16 cellular contexts compared by ENCODE assay signal in the genomic region with DNA sequence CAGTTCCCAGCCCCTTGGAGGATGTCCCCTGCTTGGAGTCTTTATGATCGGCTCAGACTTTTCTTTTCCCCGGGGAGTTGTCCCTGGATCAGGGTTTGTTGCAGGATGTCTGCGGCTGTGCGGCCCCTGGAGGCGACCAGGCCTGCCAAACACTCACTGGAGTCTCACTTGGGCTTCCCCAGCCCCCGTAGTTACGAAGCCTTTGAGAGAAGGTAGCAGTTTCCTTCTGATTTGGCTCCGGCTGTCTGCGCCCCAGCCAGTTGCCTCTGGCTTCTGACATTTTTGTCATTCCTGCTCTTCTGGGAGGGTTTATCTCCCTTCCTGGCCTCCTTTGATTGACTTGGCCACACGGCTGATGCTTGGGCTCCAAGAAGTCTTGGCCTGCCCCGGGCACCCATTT. TPM values are rescaled to one million over a fixed set of nuclear protein-coding genes. Genes with fewer than 3 reads are reported as not detected.
DNase-seq lines count a peak whose midpoint lies in the region; ATAC-seq and TF ChIP-seq lines count a peak whose summit lies in the region.
"Had no signal": no experiment of that assay in that cellular context is flagged by ENCODE, and none has a peak within 500 bp of the region (broad histone marks: within the 10 kb centered on the region; RNA-seq: fewer than 3 reads in every experiment).

No MANE protein-coding gene starts in this region.

- no peak for TF ChIP-seq POLR2A in esophagus muscularis mucosa (IDR thresholded peaks at IDR 0.05; ENCODE audit: low read depth)

- H3K4me1 ChIP-seq in cardiac muscle cell (ENCODE audit: low read depth), result peaks cover 7% of the 10 kb centered on the region
- H3K4me1 ChIP-seq in left ventricle myocardium inferior, result peaks cover 7% of the 10 kb centered on the region
- peaks cover 37% of the 10 kb centered on the region for H3K4me1 ChIP-seq in mesodermal cell (ENCODE audit: control insufficient read depth, insufficient read depth, low read length, poor library complexity, severe bottlenecking)
- H3K4me1 ChIP-seq in esophagus muscularis mucosa, result peaks cover 0 to 7% (median 6%) of the 10 kb centered on the region in 4 donors

- H3K9me3 ChIP-seq in cardiac muscle cell (ENCODE audit: low read depth), result no peaks in the 10 kb centered on the region
- H3K9me3 ChIP-seq in left ventricle myocardium inferior (replicated peaks), result peaks cover 20% of the 10 kb centered on the region
- peaks cover 17% of the 10 kb centered on the region for H3K9me3 ChIP-seq in mesodermal cell (ENCODE audit: control insufficient read depth, low read length)
- H3K9me3 ChIP-seq in esophagus muscularis mucosa, result peaks cover 0 to 6% (median 0%) of the 10 kb centered on the region in 4 donors

- TF ChIP-seq CTCF in cardiac muscle cell (IDR thresholded peaks at IDR 0.05; ENCODE audit: low read depth, low read length) (peak; percentile 6), left ventricle myocardium inferior (IDR thresholded peaks at IDR 0.05; ENCODE audit: borderline replicate concordance) (no peak), astrocyte of the cerebellum (IDR thresholded peaks at IDR 0.05; ENCODE audit: low read depth, low read length, missing control alignments) (peak; percentile 12), esophagus muscularis mucosa (IDR thresholded peaks at IDR 0.05) (no peak)

- H3K27ac ChIP-seq in cardiac muscle cell (peak overlapping the region; percentile 73), left ventricle myocardium inferior (replicated peaks) (no peak overlapping the region), mesodermal cell (ENCODE audit: low read depth, low read length, severe bottlenecking) (peak overlapping the region; percentile 95), esophagus muscularis mucosa (replicated peaks in 1 of 4) (no peak overlapping the region)
- H3K27ac ChIP-seq: tibial artery had no signal

- in situ Hi-C loops in astrocyte of the cerebellum (cut with HindIII; ENCODE audit: low sequenced_read_pairs), result no loop called here

- WGBS in mesodermal cell (ENCODE audit: insufficient coverage in 2 of 2), 2 experiments, result 21 to 26% methylated on average over 10 to 11 of the region's 11 CpGs
- WGBS in esophagus muscularis mucosa, result 44% methylated on average over 9 of the region's 11 CpGs

- no peak overlapping the region for H3K4me3 ChIP-seq in cardiac muscle cell
- no peak overlapping the region for H3K4me3 ChIP-seq in left ventricle myocardium inferior
- H3K4me3 ChIP-seq in astrocyte of the cerebellum (ENCODE audit: low read depth, low read length), result no peak overlapping the region
- H3K4me3 ChIP-seq in mesodermal cell (ENCODE audit: extremely low read depth, insufficient read depth, low read length, poor library complexity, severe bottlenecking), result no peak overlapping the region
- no peak overlapping the region for H3K4me3 ChIP-seq in esophagus muscularis mucosa
- H3K4me3 ChIP-seq: tibial artery had no signal

- H3K36me3 ChIP-seq in cardiac muscle cell (no peaks in the 10 kb centered on the region), left ventricle myocardium inferior (no peaks in the 10 kb centered on the region), mesodermal cell (ENCODE audit: control insufficient read depth, insufficient read depth, low read length) (peaks cover 11% of the 10 kb centered on the region), esophagus muscularis mucosa (no peaks in the 10 kb centered on the region)
- H3K36me3 ChIP-seq: tibial artery had no signal

- no peak for ATAC-seq in HG03521 (IDR thresholded peaks at IDR 0.05; ENCODE audit: unreplicated experiment)
- ATAC-seq: natural killer cell treated with Interleukin-12 subunit alpha and Interleukin-12 subunit beta and Interleukin-15 and Interleukin-18, amount 100 ng/mL, for 72 hours had no signal

- intact Hi-C loops in left ventricle myocardium inferior (cut with micrococcal nuclease), result no loop called here
- intact Hi-C loops in esophagus muscularis mucosa (cut with DNase I), result no loop called here

- TF ChIP-seq EP300 in esophagus muscularis mucosa (IDR thresholded peaks at IDR 0.05), result no peak

- H3K27me3 ChIP-seq in cardiac muscle cell (no peaks in the 10 kb centered on the region), left ventricle myocardium inferior (ENCODE audit: low read depth) (peaks cover 32% of the 10 kb centered on the region), esophagus muscularis mucosa (peaks cover 0 to 8% (median 0%) of the 10 kb centered on the region in 4 donors)

- DNase-seq in cardiac muscle cell (ENCODE audit: low read depth in 1 of 2, low spot score in 1 of 2), result peak; percentile 52 to 57
- DNase-seq in left ventricle myocardium inferior, result no peak
- DNase-seq in astrocyte of the cerebellum (ENCODE audit: low read depth), result no peak
- DNase-seq in NCI-H69 (lab: John Stamatoyannopoulos, UW), result no peak
- DNase-seq in esophagus muscularis mucosa (ENCODE audit: extremely low spot score), result no peak
- no peak for DNase-seq in NCI-H146 (lab: John Stamatoyannopoulos, UW)
- DNase-seq: activated naive CD8-positive, alpha-beta T cell treated with anti-CD3 and anti-CD28 coated beads, Interleukin-2, amount 10 ng/mL, durations not matched to agents 7 days and 5 days; cortex of kidney; DMS79 treated with DMSO at 0.1 percent for 48 hours; foreskin melanocyte; NCI-H1092; NCI-H510A treated with DMSO at 0.1 percent for 48 hours; tibial artery had no signal

RNA-seq across cellular contexts. Expression of gene COL26A1, which starts 16.1 kb away (rescaled TPM):
- total RNA-seq in cardiac muscle cell, result 14.8 and 44.8 TPM in 2 replicates
- polyA plus RNA-seq in cardiac muscle cell, result 12.5 and 36.7 TPM in 2 replicates
- total RNA-seq in left ventricle myocardium inferior, result not detected
- polyA plus RNA-seq in mesodermal cell (2013, experiment 1 of 2), result 57.4 TPM
- polyA plus RNA-seq in mesodermal cell (2013, experiment 2 of 2), result 42.9 TPM
- not detected for total RNA-seq in esophagus muscularis mucosa
- total RNA-seq: activated naive CD8-positive, alpha-beta T cell treated with anti-CD3 and anti-CD28 coated beads, Interleukin-2, amount 10 ng/mL, durations not matched to agents 7 days and 5 days; natural killer cell treated with Interleukin-12 subunit alpha and Interleukin-12 subunit beta and Interleukin-15 and Interleukin-18, amount 100 ng/mL, for 72 hours had no signal

RNA-seq across cellular contexts. Expression of gene IFT22, which starts 57.2 kb away (rescaled TPM):
- total RNA-seq in cardiac muscle cell (36.4 and 36.6 TPM in 2 replicates), left ventricle myocardium inferior (32.0 TPM), esophagus muscularis mucosa (10 to 100 TPM; 25.2 to 33.1 (median 28.5) TPM)
- 64.7 and 65.4 TPM in 2 replicates for polyA plus RNA-seq in cardiac muscle cell
- polyA plus RNA-seq in mesodermal cell (2013, experiment 1 of 2), result 37.1 TPM
- 33.5 TPM for polyA plus RNA-seq in mesodermal cell (2013, experiment 2 of 2)

Comparison
In these comparisons a context has a peak if more than half of its experiments do, and no peak if none do; other contexts are left out.
1. DNase-seq: peak in cardiac muscle cell (2 of 2); none in left ventricle myocardium inferior (single experiment), astrocyte of the cerebellum (single experiment), NCI-H69 (single experiment), esophagus muscularis mucosa (single experiment) and NCI-H146 (single experiment).
2. H3K27ac ChIP-seq: peak in cardiac muscle cell (single experiment) and mesodermal cell (single experiment); none in left ventricle myocardium inferior (single experiment) and esophagus muscularis mucosa (0 of 4).
3. CTCF ChIP-seq: peak in cardiac muscle cell (single experiment) and astrocyte of the cerebellum (single experiment); none in left ventricle myocardium inferior (single experiment) and esophagus muscularis mucosa (0 of 3).
4. RNA of gene COL26A1, which starts 16.1 kb away (total RNA-seq): 14.8 to 44.8 TPM in cardiac muscle cell; not detected in left ventricle myocardium inferior (single experiment) and not detected in esophagus muscularis mucosa; every median in the first group is over 10 times any median in the second.